8 cellular contexts compared by ENCODE assay signal in the genomic region with DNA sequence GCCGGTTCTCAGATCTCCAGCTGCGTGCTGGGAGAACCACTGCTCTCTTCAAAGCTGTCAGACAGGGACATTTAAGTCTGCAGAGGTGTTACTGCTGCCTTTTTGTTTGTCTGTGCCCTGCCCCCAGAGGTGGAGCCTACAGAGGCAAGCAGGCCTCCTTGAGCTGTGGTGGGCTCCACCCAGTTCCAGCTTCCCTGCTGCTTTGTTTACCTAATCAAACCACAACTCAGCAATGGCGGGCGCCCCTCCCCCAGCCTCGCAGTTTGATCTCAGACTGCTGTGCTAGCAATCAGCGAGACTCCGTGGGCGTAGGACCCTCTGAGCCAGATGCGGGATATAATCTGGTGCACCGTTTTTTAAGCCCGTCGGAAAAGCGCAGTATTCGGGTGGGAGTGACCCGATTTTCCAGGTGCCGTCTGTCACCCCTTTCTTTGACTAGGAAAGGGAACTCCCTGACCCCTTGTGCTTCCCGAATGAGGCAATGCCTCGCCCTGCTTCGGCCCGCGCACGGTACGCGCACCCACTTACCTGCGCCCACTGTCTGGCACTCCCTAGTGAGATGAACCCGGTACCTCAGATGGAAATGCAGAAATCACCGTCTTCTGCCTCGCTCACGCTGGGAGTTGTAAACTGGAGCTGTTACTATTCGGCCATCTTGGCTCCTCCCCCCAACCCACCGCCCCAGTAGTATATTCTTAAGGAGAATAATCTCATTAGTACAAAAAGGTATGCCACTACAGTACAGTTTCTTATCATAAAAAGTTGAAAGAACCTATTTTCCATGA. TPM values are rescaled to one million over a fixed set of nuclear protein-coding genes. Genes with fewer than 3 reads are reported as not detected.
DNase-seq lines count a peak whose midpoint lies in the region; ATAC-seq and TF ChIP-seq lines count a peak whose summit lies in the region.
"Not testable (repeated sequence)": the region's sequence is repeated elsewhere in the genome, so short reads cannot be mapped to it uniquely, and the experiment has no call there.

No MANE protein-coding gene starts in this region.

- not testable (repeated sequence) for H3K9me3 ChIP-seq in A673 (ENCODE audit: low read depth, low read length, poor library complexity, severe bottlenecking); Panc1 (ENCODE audit: control insufficient read depth, insufficient read depth, low read depth, low read length); iPS-18c (ENCODE audit: control insufficient read depth, insufficient read depth, low read length)

- not testable (repeated sequence) for H3K4me3 ChIP-seq in A673 (ENCODE audit: low read depth, low read length, poor library complexity, severe bottlenecking); NB4 (ENCODE audit: low read depth, low read length)
- H3K4me3 ChIP-seq in H7 (ENCODE audit: insufficient read depth, low read depth, low read length) (peak overlapping the region; percentile 38), Panc1 (ENCODE audit: low read depth in 2 of 2, low read length in 2 of 2) (peak overlapping the region; percentile 26 to 45), iPS-18c (ENCODE audit: insufficient read depth, low read depth, low read length) (peak overlapping the region; percentile 36; the same call in 1 of the 2 replicates)

- H3K27me3 Mint-ChIP-seq in chondrocyte (ENCODE audit: low read depth), result not testable (repeated sequence)
- H3K27me3 Mint-ChIP-seq in osteocyte (ENCODE audit: unreplicated experiment), result peaks cover 10% of the 10 kb centered on the region

- POLR2A ChIA-PET in A673 (lab: Charles Lee; ENCODE audit: low non-redundant PET), result interaction anchor here (0.6 kb wide), 1 partner anchor 191 kb away, joined by 4 read pairs; no protein-coding TSS in a partner anchor
- POLR2A ChIA-PET in Panc1 (lab: Charles Lee), result not testable (repeated sequence)

- H3K4me1 Mint-ChIP-seq in chondrocyte (ENCODE audit: low read depth); osteocyte (ENCODE audit: unreplicated experiment): not testable (repeated sequence)

- H3K27ac ChIP-seq in A673 (ENCODE audit: low read depth, low read length, poor library complexity, severe bottlenecking); Panc1 (ENCODE audit: low read length): not testable (repeated sequence)

- H3K36me3 Mint-ChIP-seq in chondrocyte (ENCODE audit: low read depth); osteocyte (ENCODE audit: unreplicated experiment): not testable (repeated sequence)

- CTCF ChIA-PET in A673 (lab: Charles Lee); Panc1 (lab: Charles Lee): not testable (repeated sequence)

- peak overlapping the region; percentile 67 for H3K4me3 Mint-ChIP-seq in chondrocyte (ENCODE audit: unreplicated experiment)
- peak overlapping the region; percentile 63 for H3K4me3 Mint-ChIP-seq in osteocyte (ENCODE audit: unreplicated experiment)

- not testable (repeated sequence) for H3K27me3 ChIP-seq in A673 (replicated peaks; ENCODE audit: insufficient read depth, low read depth, low read length, poor library complexity); H7 (ENCODE audit: control insufficient read depth, insufficient read depth, low read length); Panc1 (ENCODE audit: control insufficient read depth, insufficient read depth, low read length)

- TF ChIP-seq POLR2A in NB4 (IDR thresholded peaks at IDR 0.05; ENCODE audit: extremely low read depth, insufficient read length), result not testable (repeated sequence)

- H3K27ac Mint-ChIP-seq in chondrocyte (ENCODE audit: unreplicated experiment); osteocyte (ENCODE audit: unreplicated experiment): not testable (repeated sequence)

- H3K4me1 ChIP-seq in A673 (ENCODE audit: insufficient read depth, low read length, poor library complexity, severe bottlenecking); Panc1 (ENCODE audit: control insufficient read depth, insufficient read depth, low read length): not testable (repeated sequence)

- in situ Hi-C loops in Panc1 (cut with HindIII; ENCODE audit: low pct_unique_long_range_greater_than_20kb, low sequenced_read_pairs), result not testable (repeated sequence)

- not testable (repeated sequence) for TF ChIP-seq CTCF in A673 (conservative IDR thresholded peaks at IDR 0.05; ENCODE audit: low read depth, low read length); NB4 (IDR thresholded peaks at IDR 0.05; ENCODE audit: low read depth, low read length); Panc1 (IDR thresholded peaks at IDR 0.05); chondrocyte (IDR thresholded peaks at IDR 0.05); osteocyte (IDR thresholded peaks at IDR 0.05)

- intact Hi-C loops in A673 (cut with micrococcal nuclease; ENCODE audit: unreplicated experiment); Panc1 (cut with micrococcal nuclease; ENCODE audit: unreplicated experiment): not testable (repeated sequence)

- peak; percentile 6 for DNase-seq in A673 (ENCODE audit: low spot score)
- not testable (repeated sequence) for DNase-seq in H7; Panc1 (ENCODE audit: low read depth, low spot score); chondrocyte (ENCODE audit: low spot score); osteocyte (ENCODE audit: extremely low spot score, unreplicated experiment)
- DNase-seq in NB4 (ENCODE audit: low read depth), result peak; percentile 24
- DNase-seq in NCI-H345 (lab: John Stamatoyannopoulos, UW), result peak; percentile 58

- H3K36me3 ChIP-seq in A673 (ENCODE audit: insufficient read depth, low read length, poor library complexity, severe bottlenecking); H7 (replicated peaks; ENCODE audit: control insufficient read depth, insufficient read depth, low read length); Panc1 (ENCODE audit: control insufficient read depth, insufficient read depth, low read length): not testable (repeated sequence)

- not testable (repeated sequence) for H3K9me3 Mint-ChIP-seq in chondrocyte (ENCODE audit: low read depth); osteocyte (ENCODE audit: unreplicated experiment)

- BruUV-seq in A673 (replicated peaks; lab: Mats Ljungman, UMichigan); Panc1 (replicated peaks; lab: Mats Ljungman, UMichigan): not testable (repeated sequence)

- not testable (repeated sequence) for ATAC-seq in Panc1

RNA-seq across cellular contexts. Expression of a gene that starts 28.6 kb away (rescaled TPM):
- total RNA-seq in A673 (2021), result 42.2 and 43.7 TPM in 2 replicates
- total RNA-seq in H7 (2014; rRNA removed; shearing (Covaris generic)), result 25.3 and 27.2 TPM in 2 replicates
- 18.0 TPM for total RNA-seq in Panc1 (2021; ENCODE audit: unreplicated experiment)
- 10.1 TPM for polyA plus RNA-seq in Panc1 (2012; ENCODE audit: insufficient read length)
- 24.3 to 25.8 TPM (median 25.1 TPM) in 3 replicates for total RNA-seq in chondrocyte
- total RNA-seq in osteocyte, result 34.2 and 34.3 TPM in 2 replicates
